In genomic region chr17:64504769-64505319, GRCh38 we compare ENCODE assay signal across 8 cellular contexts. TPM values are rescaled to one million over a fixed set of nuclear protein-coding genes. Genes with fewer than 3 reads are reported as not detected.
DNase-seq lines count a peak whose midpoint lies in the region; ATAC-seq and TF ChIP-seq lines count a peak whose summit lies in the region.

No MANE protein-coding gene starts in this region.

- WGBS in right lobe of liver (ENCODE audit: insufficient coverage, low coverage, low lambda C conversion rate, missing lambda C conversion rate) = 0% methylated on average over 13 of the region's 13 CpGs
- WGBS in transverse colon (ENCODE audit: low coverage in 1 of 2), 2 donors = 0% methylated on average over 5 to 13 of the region's 13 CpGs

- H3K36me3 ChIP-seq in right atrium auricular region (peaks cover 68% of the 10 kb centered on the region), ascending aorta (peaks cover 50 to 59% of the 10 kb centered on the region in 2 donors), right lobe of liver (peaks cover 36 to 60% (median 47%) of the 10 kb centered on the region in 4 donors), transverse colon (peaks cover 0 to 47% (median 26%) of the 10 kb centered on the region in 4 donors)

- DNase-seq in right atrium auricular region (ENCODE audit: low spot score) (no peak), Right ventricle myocardium superior (no peak), ascending aorta (ENCODE audit: low spot score in 2 of 2) (no peak), right lobe of liver (no peak), transverse colon (no peak), Kasumi-1 (lab: John Stamatoyannopoulos, UW) (no peak), DMS114 treated with DMSO at 0.1 percent for 48 hours (lab: John Stamatoyannopoulos, UW; ENCODE audit: unreplicated experiment) (no peak)
- DNase-seq in NK-92 treated with Interleukin-12 subunit alpha and Interleukin-12 subunit beta, amount 100 ng/mL, for 24 hours (lab: John Stamatoyannopoulos, UW) = no peak

- TF ChIP-seq EP300 in transverse colon (IDR thresholded peaks at IDR 0.05; ENCODE audit: low read depth) = no peak

- intact Hi-C loops in Right ventricle myocardium superior (cut with DNase I) (no loop called here), ascending aorta (cut with DNase I) (loop anchor here (5.0 to 10.0 kb wide), 4 partner anchors 157 to 678 kb away; partner anchors contain the start of genes FTSJ3, PSMC5 and SMURF2), right lobe of liver (cut with DNase I) (no loop called here), transverse colon (cut with DNase I; ENCODE audit: low total_unique reads) (no loop called here)

- H3K4me1 ChIP-seq in right atrium auricular region (peaks cover 0 to 54% of the 10 kb centered on the region in 2 donors), ascending aorta (peaks cover 13 to 50% of the 10 kb centered on the region in 2 donors), right lobe of liver (peaks cover 0 to 47% (median 8%) of the 10 kb centered on the region in 4 donors), transverse colon (peaks cover 27 to 68% (median 40%) of the 10 kb centered on the region in 4 donors)

- ATAC-seq in Right ventricle myocardium superior (ENCODE audit: poor library complexity) = no peak
- no peak for ATAC-seq in right lobe of liver

- no peaks in the 10 kb centered on the region for H3K27me3 ChIP-seq in right atrium auricular region
- H3K27me3 ChIP-seq in ascending aorta = no peaks in the 10 kb centered on the region
- no peaks in the 10 kb centered on the region for H3K27me3 ChIP-seq in right lobe of liver
- H3K27me3 ChIP-seq in transverse colon = no peaks in the 10 kb centered on the region

- H3K9me3 ChIP-seq in right atrium auricular region = no peaks in the 10 kb centered on the region
- H3K9me3 ChIP-seq in ascending aorta = no peaks in the 10 kb centered on the region
- H3K9me3 ChIP-seq in right lobe of liver = no peaks in the 10 kb centered on the region
- H3K9me3 ChIP-seq in transverse colon = no peaks in the 10 kb centered on the region

- no peak for TF ChIP-seq CTCF in right atrium auricular region (IDR thresholded peaks at IDR 0.05)
- TF ChIP-seq CTCF in ascending aorta (IDR thresholded peaks at IDR 0.05) = no peak
- TF ChIP-seq CTCF in right lobe of liver (IDR thresholded peaks at IDR 0.05) = no peak
- no peak for TF ChIP-seq CTCF in transverse colon (IDR thresholded peaks at IDR 0.05)

- TF ChIP-seq POLR2A in right lobe of liver (IDR thresholded peaks at IDR 0.05) (no peak), transverse colon (IDR thresholded peaks at IDR 0.05) (no peak)

- peak overlapping the region; percentile 93 to 100 for H3K4me3 ChIP-seq in right atrium auricular region
- peak overlapping the region; percentile 91 to 99 for H3K4me3 ChIP-seq in ascending aorta
- H3K4me3 ChIP-seq in right lobe of liver = peak overlapping the region; percentile 87 to 96 (median 87)
- peak overlapping the region; percentile 78 to 95 (median 92) for H3K4me3 ChIP-seq in transverse colon

- in situ Hi-C loops in transverse colon (cut with MboI; ENCODE audit: low pct_ligation_motif_present in 1 of 4, low pct_unique_long_range_greater_than_20kb in 1 of 4, low sequenced_read_pairs in 3 of 4) = no loop called here

- peak overlapping the region; percentile 98 to 100 for H3K27ac ChIP-seq in right atrium auricular region
- peak overlapping the region; percentile 99 to 100 for H3K27ac ChIP-seq in ascending aorta
- peak overlapping the region; percentile 97 to 99 (median 99) for H3K27ac ChIP-seq in right lobe of liver
- H3K27ac ChIP-seq in transverse colon = peak overlapping the region; percentile 99 to 100 (median 100)

RNA-seq across cellular contexts. Expression of gene DDX5, which starts 1.2 kb away (rescaled TPM):
- total RNA-seq in right atrium auricular region (100 to 1,000 TPM; 215 to 620 TPM), Right ventricle myocardium superior (262 TPM), ascending aorta (564 TPM), right lobe of liver (100 to 1,000 TPM; 218 to 431 (median 344) TPM), transverse colon (1,000 to 10,000 TPM in 1 of 4 donors, 100 to 1,000 TPM in 3; 451 to 1,221 (median 694) TPM)

RNA-seq across cellular contexts. Expression of gene CEP95, which starts 1.9 kb away (rescaled TPM):
- total RNA-seq in right atrium auricular region = 10 to 100 TPM; 15.8 to 19.9 TPM
- total RNA-seq in Right ventricle myocardium superior = 11.2 TPM
- 6.9 TPM for total RNA-seq in ascending aorta
- total RNA-seq in right lobe of liver = 10 to 100 TPM; 11.0 to 27.6 (median 14.0) TPM
- total RNA-seq in transverse colon = 10 to 100 TPM; 33.8 to 82.9 (median 46.1) TPM

RNA-seq across cellular contexts. Expression of gene POLG2, which starts 8.0 kb away (rescaled TPM):
- 1 to 10 TPM; 2.7 to 3.3 TPM for total RNA-seq in right atrium auricular region
- 7.4 TPM for total RNA-seq in Right ventricle myocardium superior
- 1.5 TPM for total RNA-seq in ascending aorta
- 1 to 10 TPM; 2.9 to 9.2 (median 5.5) TPM for total RNA-seq in right lobe of liver
- total RNA-seq in transverse colon = 10 to 100 TPM in 1 of 4 donors, 1 to 10 TPM in 3; 4.8 to 10.8 (median 6.3) TPM

RNA-seq across cellular contexts. Expression of gene MILR1, which starts 55.9 kb away (rescaled TPM):
- 1 to 10 TPM; 2.4 to 5.0 TPM for total RNA-seq in right atrium auricular region
- 2.2 TPM for total RNA-seq in Right ventricle myocardium superior
- 6.2 TPM for total RNA-seq in ascending aorta
- 1 to 10 TPM in 4 of 6 experiments, under 1 TPM in 2; 0.57 to 3.0 (median 1.9) TPM for total RNA-seq in right lobe of liver
- 1 to 10 TPM in 2 of 4 donors, not detected in 2; 1.4 to 2.3 TPM for total RNA-seq in transverse colon
